ENCODE assay signal across 17 cellular contexts in genomic region chrX:55201930-55202579, GRCh38. TPM values are rescaled to one million over a fixed set of nuclear protein-coding genes. Genes with fewer than 3 reads are reported as not detected.
"Had no signal": no experiment of that assay in that cellular context is flagged by ENCODE, and none has a peak within 500 bp of the region (broad histone marks: within the 10 kb centered on the region; RNA-seq: fewer than 3 reads in every experiment).

No MANE protein-coding gene starts in this region.

- H3K27ac ChIP-seq: epithelial cell of prostate, foreskin keratinocyte, heart left ventricle, left ventricle myocardium inferior, psoas muscle, sigmoid colon had no signal

- H3K36me3 ChIP-seq: heart left ventricle, left ventricle myocardium inferior, sigmoid colon had no signal

- H3K4me3 Mint-ChIP-seq: central memory CD8-positive, alpha-beta T cell; nephron had no signal

- H3K4me1 Mint-ChIP-seq: central memory CD8-positive, alpha-beta T cell; nephron had no signal

- ATAC-seq: foreskin keratinocyte, heart left ventricle, psoas muscle had no signal

- H3K4me3 ChIP-seq: heart left ventricle, left ventricle myocardium inferior, psoas muscle, sigmoid colon had no signal

- H3K27me3 ChIP-seq: foreskin keratinocyte, sigmoid colon had no signal

- DNase-seq: activated naive CD4-positive, alpha-beta T cell treated with anti-CD3 and anti-CD28 coated beads, Interleukin-2, amount 50 U/mL, for 16 hours; effector memory CD4-positive, alpha-beta T cell; foreskin keratinocyte; heart left ventricle; left ventricle myocardium inferior; mesendoderm; occipital lobe; psoas muscle; sigmoid colon; stimulated activated CD4-positive, alpha-beta T cell treated with anti-CD3 and anti-CD28 coated beads, Interleukin-12 subunit alpha, Interleukin-12 subunit beta, amount 100 ng/mL, for 4 hours; stimulated activated naive CD4-positive, alpha-beta T cell treated with Interleukin-2 at 50 U/mL for 16 hours; T-helper 2 cell had no signal

- H3K9me3 ChIP-seq: heart left ventricle, left ventricle myocardium inferior, psoas muscle, sigmoid colon had no signal

- H3K9me3 Mint-ChIP-seq: central memory CD8-positive, alpha-beta T cell had no signal

- H3K4me1 ChIP-seq: foreskin keratinocyte, heart left ventricle, left ventricle myocardium inferior, psoas muscle, sigmoid colon had no signal

- H3K27ac Mint-ChIP-seq: nephron had no signal

RNA-seq across cellular contexts. Expression of gene PAGE5, which starts 18.1 kb away (rescaled TPM):
- total RNA-seq: foreskin keratinocyte, heart left ventricle, left ventricle myocardium inferior, occipital lobe, psoas muscle, sigmoid colon, temporal lobe, urinary bladder had no signal
- polyA plus RNA-seq: foreskin keratinocyte, heart left ventricle, psoas muscle, sigmoid colon, urinary bladder had no signal
